1 cellular context compared by ENCODE assay signal in genomic region chr14:68284834-68285233, GRCh38.
TF ChIP-seq lines count a peak whose summit lies in the region.

No MANE protein-coding gene starts in this region.

TF ChIP-seq in GM12878, 131 proteins besides CTCF, POLR2A, EP300 and RAD21 (continues in another document):
- TF ChIP-seq, protein P1, sequence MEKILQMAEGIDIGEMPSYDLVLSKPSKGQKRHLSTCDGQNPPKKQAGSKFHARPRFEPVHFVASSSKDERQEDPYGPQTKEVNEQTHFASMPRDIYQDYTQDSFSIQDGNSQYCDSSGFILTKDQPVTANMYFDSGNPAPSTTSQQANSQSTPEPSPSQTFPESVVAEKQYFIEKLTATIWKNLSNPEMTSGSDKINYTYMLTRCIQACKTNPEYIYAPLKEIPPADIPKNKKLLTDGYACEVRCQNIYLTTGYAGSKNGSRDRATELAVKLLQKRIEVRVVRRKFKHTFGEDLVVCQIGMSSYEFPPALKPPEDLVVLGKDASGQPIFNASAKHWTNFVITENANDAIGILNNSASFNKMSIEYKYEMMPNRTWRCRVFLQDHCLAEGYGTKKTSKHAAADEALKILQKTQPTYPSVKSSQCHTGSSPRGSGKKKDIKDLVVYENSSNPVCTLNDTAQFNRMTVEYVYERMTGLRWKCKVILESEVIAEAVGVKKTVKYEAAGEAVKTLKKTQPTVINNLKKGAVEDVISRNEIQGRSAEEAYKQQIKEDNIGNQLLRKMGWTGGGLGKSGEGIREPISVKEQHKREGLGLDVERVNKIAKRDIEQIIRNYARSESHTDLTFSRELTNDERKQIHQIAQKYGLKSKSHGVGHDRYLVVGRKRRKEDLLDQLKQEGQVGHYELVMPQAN (conservative IDR thresholded peaks at IDR 0.05), result no peak
- TF ChIP-seq RFX5 (IDR thresholded peaks at IDR 0.05; ENCODE audit: low read depth, low read length) (no peak), NFXL1 (IDR thresholded peaks at IDR 0.05; ENCODE audit: borderline replicate concordance) (no peak), CHD1 (IDR thresholded peaks at IDR 0.05; ENCODE audit: low read depth, low read length) (no peak), HSF1 (IDR thresholded peaks at IDR 0.05; ENCODE audit: low read depth, low read length) (no peak), SP1 (IDR thresholded peaks at IDR 0.05; ENCODE audit: low read depth, low read length) (no peak), ZNF592 (IDR thresholded peaks at IDR 0.05) (0 out of 2 replicates have a peak, but pooled peaks have one; percentile 29), NFIC (IDR thresholded peaks at IDR 0.05; ENCODE audit: low read depth, low read length) (no peak), TCF3 (IDR thresholded peaks at IDR 0.05; ENCODE audit: borderline replicate concordance, insufficient read depth, low read depth, low read length) (no peak), ZZZ3 (IDR thresholded peaks at IDR 0.05; ENCODE audit: control insufficient read depth, insufficient read length, low read depth) (no peak), HDAC2 (IDR thresholded peaks at IDR 0.05) (no peak), TCF12 (IDR thresholded peaks at IDR 0.05; ENCODE audit: low read depth, low read length) (peak; percentile 67; the same call in 1 of the 2 replicates), IRF4 (IDR thresholded peaks at IDR 0.05; ENCODE audit: low read depth, low read length) (0 out of 2 replicates have a peak, but pooled peaks have one; percentile 18), USF1 (IDR thresholded peaks at IDR 0.05; ENCODE audit: borderline replicate concordance, extremely low read length, insufficient read depth, low read depth, low read length) (no peak), SIX5 (IDR thresholded peaks at IDR 0.05; ENCODE audit: low read depth, low read length, severe bottlenecking) (no peak), ZNF622 (IDR thresholded peaks at IDR 0.05) (no peak), BCLAF1 (IDR thresholded peaks at IDR 0.05) (no peak), TBL1XR1 (IDR thresholded peaks at IDR 0.05; ENCODE audit: low read depth, low read length) (no peak), SRF (IDR thresholded peaks at IDR 0.05; ENCODE audit: low read depth in 2 of 2, low read length in 2 of 2) (0 out of 4 replicates have a peak, but pooled peaks of 1 of the 2 experiments have one; percentile 26), SUZ12 (IDR thresholded peaks at IDR 0.05; ENCODE audit: unreplicated experiment) (no peak), MXI1 (IDR thresholded peaks at IDR 0.05; ENCODE audit: low read depth, low read length) (no peak), YY1 (IDR thresholded peaks at IDR 0.05; ENCODE audit: low read depth, low read length) (no peak; the same call in 1 of the 2 replicates), RBBP5 (conservative IDR thresholded peaks at IDR 0.05) (no peak), USF2 (IDR thresholded peaks at IDR 0.05; ENCODE audit: borderline replicate concordance, low read depth, low read length) (no peak), E2F4 (IDR thresholded peaks at IDR 0.05; ENCODE audit: low read depth, low read length) (no peak), MTA2 (IDR thresholded peaks at IDR 0.05; ENCODE audit: low read depth) (no peak; the same call in 1 of the 2 replicates), CHD4 (IDR thresholded peaks at IDR 0.05) (no peak), NBN (IDR thresholded peaks at IDR 0.05) (no peak), BACH1 (IDR thresholded peaks at IDR 0.05; ENCODE audit: borderline replicate concordance) (0 out of 2 replicates have a peak, but pooled peaks have one; percentile 30), NR2F1 (conservative IDR thresholded peaks at IDR 0.05) (no peak), ZNF217 (IDR thresholded peaks at IDR 0.05) (0 out of 2 replicates have a peak, but pooled peaks have one; percentile 29), PAX5 (IDR thresholded peaks at IDR 0.05; ENCODE audit: borderline replicate concordance, low read depth, low read length) (peak; percentile 98), POLR2AphosphoS2 (IDR thresholded peaks at IDR 0.05; ENCODE audit: low read depth, low read length) (0 out of 2 replicates have a peak, but pooled peaks have one; percentile 37), LARP7 (IDR thresholded peaks at IDR 0.05) (no peak), CBFB (IDR thresholded peaks at IDR 0.05; ENCODE audit: low read depth) (no peak), ZNF24 (IDR thresholded peaks at IDR 0.05) (no peak), HDAC6 (IDR thresholded peaks at IDR 0.05; ENCODE audit: unreplicated experiment) (no peak), YBX1 (IDR thresholded peaks at IDR 0.05) (no peak), SMAD5 (IDR thresholded peaks at IDR 0.05; ENCODE audit: low read depth) (no peak; the same call in 1 of the 2 replicates)
- TF ChIP-seq, protein P2, sequence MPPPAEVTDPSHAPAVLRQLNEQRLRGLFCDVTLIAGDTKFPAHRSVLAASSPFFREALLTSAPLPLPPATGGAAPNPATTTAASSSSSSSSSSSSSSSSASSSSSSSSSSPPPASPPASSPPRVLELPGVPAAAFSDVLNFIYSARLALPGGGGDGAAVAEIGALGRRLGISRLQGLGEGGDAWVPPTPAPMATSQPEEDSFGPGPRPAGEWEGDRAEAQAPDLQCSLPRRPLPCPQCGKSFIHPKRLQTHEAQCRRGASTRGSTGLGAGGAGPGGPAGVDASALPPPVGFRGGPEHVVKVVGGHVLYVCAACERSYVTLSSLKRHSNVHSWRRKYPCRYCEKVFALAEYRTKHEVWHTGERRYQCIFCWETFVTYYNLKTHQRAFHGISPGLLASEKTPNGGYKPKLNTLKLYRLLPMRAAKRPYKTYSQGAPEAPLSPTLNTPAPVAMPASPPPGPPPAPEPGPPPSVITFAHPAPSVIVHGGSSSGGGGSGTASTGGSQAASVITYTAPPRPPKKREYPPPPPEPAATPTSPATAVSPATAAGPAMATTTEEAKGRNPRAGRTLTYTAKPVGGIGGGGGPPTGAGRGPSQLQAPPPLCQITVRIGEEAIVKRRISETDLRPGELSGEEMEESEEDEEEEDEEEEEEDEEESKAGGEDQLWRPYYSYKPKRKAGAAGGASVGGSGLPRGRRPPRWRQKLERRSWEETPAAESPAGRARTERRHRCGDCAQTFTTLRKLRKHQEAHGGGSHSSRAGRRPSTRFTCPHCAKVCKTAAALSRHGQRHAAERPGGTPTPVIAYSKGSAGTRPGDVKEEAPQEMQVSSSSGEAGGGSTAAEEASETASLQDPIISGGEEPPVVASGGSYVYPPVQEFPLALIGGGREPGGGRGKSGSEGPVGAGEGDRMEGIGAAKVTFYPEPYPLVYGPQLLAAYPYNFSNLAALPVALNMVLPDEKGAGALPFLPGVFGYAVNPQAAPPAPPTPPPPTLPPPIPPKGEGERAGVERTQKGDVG (CRISPR knock-in tag; IDR thresholded peaks at IDR 0.05), result no peak
- TF ChIP-seq, protein P3, sequence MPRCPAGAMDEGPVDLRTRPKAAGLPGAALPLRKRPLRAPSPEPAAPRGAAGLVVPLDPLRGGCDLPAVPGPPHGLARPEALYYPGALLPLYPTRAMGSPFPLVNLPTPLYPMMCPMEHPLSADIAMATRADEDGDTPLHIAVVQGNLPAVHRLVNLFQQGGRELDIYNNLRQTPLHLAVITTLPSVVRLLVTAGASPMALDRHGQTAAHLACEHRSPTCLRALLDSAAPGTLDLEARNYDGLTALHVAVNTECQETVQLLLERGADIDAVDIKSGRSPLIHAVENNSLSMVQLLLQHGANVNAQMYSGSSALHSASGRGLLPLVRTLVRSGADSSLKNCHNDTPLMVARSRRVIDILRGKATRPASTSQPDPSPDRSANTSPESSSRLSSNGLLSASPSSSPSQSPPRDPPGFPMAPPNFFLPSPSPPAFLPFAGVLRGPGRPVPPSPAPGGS (IDR thresholded peaks at IDR 0.05; ENCODE audit: borderline replicate concordance, insufficient read depth, low read depth, low read length, poor library complexity, severe bottlenecking), result peak; percentile 87
- TF ChIP-seq, protein P4, sequence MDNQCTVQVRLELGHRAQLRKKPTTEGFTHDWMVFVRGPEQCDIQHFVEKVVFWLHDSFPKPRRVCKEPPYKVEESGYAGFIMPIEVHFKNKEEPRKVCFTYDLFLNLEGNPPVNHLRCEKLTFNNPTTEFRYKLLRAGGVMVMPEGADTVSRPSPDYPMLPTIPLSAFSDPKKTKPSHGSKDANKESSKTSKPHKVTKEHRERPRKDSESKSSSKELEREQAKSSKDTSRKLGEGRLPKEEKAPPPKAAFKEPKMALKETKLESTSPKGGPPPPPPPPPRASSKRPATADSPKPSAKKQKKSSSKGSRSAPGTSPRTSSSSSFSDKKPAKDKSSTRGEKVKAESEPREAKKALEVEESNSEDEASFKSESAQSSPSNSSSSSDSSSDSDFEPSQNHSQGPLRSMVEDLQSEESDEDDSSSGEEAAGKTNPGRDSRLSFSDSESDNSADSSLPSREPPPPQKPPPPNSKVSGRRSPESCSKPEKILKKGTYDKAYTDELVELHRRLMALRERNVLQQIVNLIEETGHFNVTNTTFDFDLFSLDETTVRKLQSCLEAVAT (IDR thresholded peaks at IDR 0.05), result peak; percentile 52
